In the genomic region with DNA sequence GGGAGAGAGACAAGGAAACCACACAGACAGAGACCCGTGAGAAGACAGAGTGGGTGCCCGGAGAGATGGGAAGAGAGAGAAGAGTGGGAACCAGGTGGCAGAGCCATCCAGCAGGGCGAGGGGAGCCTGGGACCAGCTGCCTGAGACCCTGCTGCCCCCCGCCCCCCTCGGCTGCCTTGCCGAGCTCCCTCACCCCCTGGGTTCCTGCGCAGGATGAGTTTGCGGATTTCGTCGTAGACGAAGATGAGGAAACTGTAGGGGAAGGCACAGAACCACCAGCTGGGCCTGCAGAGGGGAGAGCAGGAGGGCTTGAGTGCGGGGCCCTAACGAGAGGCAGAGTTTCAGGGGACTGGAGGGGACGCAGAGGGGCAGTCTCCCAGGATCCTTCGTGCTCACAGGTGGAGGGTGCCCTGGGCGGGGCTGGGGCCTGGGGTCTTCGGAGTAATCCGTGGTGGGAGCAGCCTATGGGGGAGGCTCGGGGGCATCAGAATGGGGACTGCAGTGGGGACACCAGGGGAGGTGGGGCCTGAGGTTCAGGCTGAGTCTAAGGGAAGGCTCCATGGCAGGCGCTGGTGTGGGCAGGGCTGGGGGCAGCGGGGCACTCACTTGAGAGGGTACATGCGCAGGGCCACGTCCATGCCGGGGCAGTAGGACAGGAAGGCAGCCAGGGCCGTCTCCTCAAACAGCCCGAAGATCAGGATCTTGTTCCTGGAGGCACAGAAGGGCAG, we compare ENCODE assay signal across 19 cellular contexts. TPM values are rescaled to one million over a fixed set of nuclear protein-coding genes. Genes with fewer than 3 reads are reported as not detected.
DNase-seq lines count a peak whose midpoint lies in the region; ATAC-seq, FAIRE-seq and TF ChIP-seq lines count a peak whose summit lies in the region.
"Had no signal": no experiment of that assay in that cellular context is flagged by ENCODE, and none has a peak within 500 bp of the region (broad histone marks: within the 10 kb centered on the region; RNA-seq: fewer than 3 reads in every experiment).

No MANE protein-coding gene starts in this region.

- H3K9me1 ChIP-seq in K562 (ENCODE audit: control insufficient read depth, insufficient read depth, low read length): no peaks in the 10 kb centered on the region

- H3K4me3 ChIP-seq in RWPE2 (ENCODE audit: severe bottlenecking) (no peak overlapping the region), K562 (no peak overlapping the region), upper lobe of right lung (no peak overlapping the region)
- H3K4me3 ChIP-seq in naive thymus-derived CD4-positive, alpha-beta T cell (ENCODE audit: low read length): no peak overlapping the region

- no peak for TF ChIP-seq POLR2A in K562 (conservative IDR thresholded peaks at IDR 0.05)

- WGBS in K562 (ENCODE audit: insufficient coverage, low coverage, missing lambda C conversion rate): 2% methylated on average over 20 of the region's 26 CpGs

- peaks cover 0 to 1% (median 0%) of the 10 kb centered on the region in 11 donors for H3K9me3 Mint-ChIP-seq in naive thymus-derived CD4-positive, alpha-beta T cell

- CTCF ChIA-PET in K562 (lab: Yijun Ruan, JAX; ENCODE audit: low intra/inter-chr PET ratio): no interaction called here
- CTCF ChIA-PET in naive thymus-derived CD4-positive, alpha-beta T cell (lab: Charles Lee): no interaction called here

- no peak for DNase-seq in RWPE2 (ENCODE audit: low spot score)
- no peak for DNase-seq in K562 (ENCODE audit: extremely low read depth in 1 of 4, low spot score in 3 of 4)
- no peak for DNase-seq in naive thymus-derived CD4-positive, alpha-beta T cell
- DNase-seq in upper lobe of right lung: no peak
- no peak for DNase-seq in anterior cingulate cortex (lab: John Stamatoyannopoulos, UW)
- DNase-seq: AML-193; DMS79 treated with DMSO at 0.1 percent for 48 hours; NCI-H1092 treated with DMSO at 0.1 percent for 48 hours; NCI-H146; NCI-H2029 treated with DMSO at 0.1 percent for 48 hours; NK-92 treated with Interleukin-12 subunit alpha and Interleukin-12 subunit beta, amount 100 ng/mL, for 24 hours; Right ventricle myocardium superior had no signal

- H3K36me3 Mint-ChIP-seq in naive thymus-derived CD4-positive, alpha-beta T cell: peaks cover 0 to 11% (median 0%) of the 10 kb centered on the region in 5 donors

- H3K27ac ChIP-seq in RWPE2 (ENCODE audit: poor library complexity, severe bottlenecking) (no peak overlapping the region), K562 (ENCODE audit: extremely low read depth, low read depth, low read length) (no peak overlapping the region), upper lobe of right lung (no peak overlapping the region)
- H3K27ac ChIP-seq in naive thymus-derived CD4-positive, alpha-beta T cell (ENCODE audit: low read depth, low read length): no peak overlapping the region
- H3K27ac ChIP-seq: C4-2B had no signal

- peaks cover 0 to 5% (median 0%) of the 10 kb centered on the region in 7 donors for H3K4me1 Mint-ChIP-seq in naive thymus-derived CD4-positive, alpha-beta T cell

- H3K27me3 ChIP-seq in RWPE2 (ENCODE audit: insufficient read depth, poor library complexity, severe bottlenecking) (no peaks in the 10 kb centered on the region), K562 (ENCODE audit: control insufficient read depth in 2 of 2, insufficient read depth in 2 of 2, low read length in 2 of 2) (peaks cover 37 to 54% of the 10 kb centered on the region in 2 experiments; a peak in 4 of 5 replicates), upper lobe of right lung (no peaks in the 10 kb centered on the region)
- H3K27me3 ChIP-seq in naive thymus-derived CD4-positive, alpha-beta T cell (ENCODE audit: control insufficient read depth in 2 of 2, insufficient read depth in 2 of 2, low read length in 2 of 2): no peaks in the 10 kb centered on the region

- intact Hi-C loops in K562 (cut with micrococcal nuclease) (no loop called here), upper lobe of right lung (cut with DNase I) (no loop called here)
- intact Hi-C loops in naive thymus-derived CD4-positive, alpha-beta T cell (cut with micrococcal nuclease): no loop called here

- no peaks in the 10 kb centered on the region for H3K36me3 ChIP-seq in RWPE2 (ENCODE audit: low read depth)
- no peaks in the 10 kb centered on the region for H3K36me3 ChIP-seq in K562 (ENCODE audit: control insufficient read depth, insufficient read depth, low read length)
- no peaks in the 10 kb centered on the region for H3K36me3 ChIP-seq in naive thymus-derived CD4-positive, alpha-beta T cell (ENCODE audit: control insufficient read depth in 2 of 3, insufficient read depth in 3 of 3, low read length in 3 of 3)
- no peaks in the 10 kb centered on the region for H3K36me3 ChIP-seq in upper lobe of right lung

- in situ Hi-C loops in K562 (cut with MboI): no loop called here

- peaks cover 10% of the 10 kb centered on the region for H4K20me1 ChIP-seq in K562 (replicated peaks; ENCODE audit: control insufficient read depth, insufficient read depth, low read length)

- TF ChIP-seq CTCF in RWPE2 (IDR thresholded peaks at IDR 0.05; ENCODE audit: poor library complexity, severe bottlenecking) (no peak), K562 (IDR thresholded peaks at IDR 0.05 in 2 of 3, conservative IDR thresholded peaks at IDR 0.05 in 1 of 3; ENCODE audit: insufficient read depth in 2 of 3, low read depth in 1 of 3, low read length in 3 of 3) (no peak), upper lobe of right lung (IDR thresholded peaks at IDR 0.05) (no peak)

- no TSS peak for BruUV-seq in K562 (replicated peaks; lab: Mats Ljungman, UMichigan)

- no peak overlapping the region for H2AFZ ChIP-seq in K562 (ENCODE audit: low read depth, low read length)

- H3K79me2 ChIP-seq in K562 (ENCODE audit: control insufficient read depth, insufficient read depth, low read length): no peaks in the 10 kb centered on the region

- H3K9me3 ChIP-seq in RWPE2 (ENCODE audit: severe bottlenecking) (no peaks in the 10 kb centered on the region), K562 (replicated peaks; ENCODE audit: control insufficient read depth, insufficient read depth, low read depth, low read length) (no peaks in the 10 kb centered on the region), upper lobe of right lung (no peaks in the 10 kb centered on the region)
- no peaks in the 10 kb centered on the region for H3K9me3 ChIP-seq in naive thymus-derived CD4-positive, alpha-beta T cell (ENCODE audit: control insufficient read depth in 2 of 3, low read length in 3 of 3)

- no peak for TF ChIP-seq EP300 in K562 (IDR thresholded peaks at IDR 0.05; ENCODE audit: low read length)

- no peak for TF ChIP-seq RAD21 in K562 (CRISPR knock-in tag; conservative IDR thresholded peaks at IDR 0.05 in 1 of 2, IDR thresholded peaks at IDR 0.05 in 1 of 2)

- peak overlapping the region in 1 of 2 experiments; percentile 68; a peak in 2 of 4 replicates for H3K9ac ChIP-seq in K562 (ENCODE audit: insufficient read depth in 1 of 2, low read depth in 2 of 2, low read length in 2 of 2)

- no peak for FAIRE-seq in K562 (lab: Jason Lieb, UNC)
- FAIRE-seq: G401.6, RCC 7860 had no signal

- H3K4me1 ChIP-seq in RWPE2 (ENCODE audit: insufficient read depth, poor library complexity, severe bottlenecking) (no peaks in the 10 kb centered on the region), K562 (replicated peaks in 1 of 2; ENCODE audit: control insufficient read depth in 2 of 2, insufficient read depth in 2 of 2, low read length in 2 of 2) (peaks cover 0 to 15% of the 10 kb centered on the region in 2 experiments; a peak in 2 of 5 replicates), upper lobe of right lung (no peaks in the 10 kb centered on the region)
- H3K4me1 ChIP-seq in naive thymus-derived CD4-positive, alpha-beta T cell (ENCODE audit: control insufficient read depth in 2 of 2, insufficient read depth in 2 of 2, low read length in 2 of 2): no peaks in the 10 kb centered on the region

- H3K27me3 Mint-ChIP-seq in naive thymus-derived CD4-positive, alpha-beta T cell: peaks cover 0 to 2% (median 0%) of the 10 kb centered on the region in 5 donors

- ATAC-seq in RWPE2 (ENCODE audit: low read depth) (0 out of 3 replicates have a peak, but pooled peaks have one; percentile 19), K562 (peak; percentile 71), upper lobe of right lung (peak; percentile 23), GM19455 (IDR thresholded peaks at IDR 0.05; ENCODE audit: unreplicated experiment) (no peak), HG02759 (IDR thresholded peaks at IDR 0.05; ENCODE audit: unreplicated experiment) (no peak)
- peak; percentile 67 for ATAC-seq in naive thymus-derived CD4-positive, alpha-beta T cell
- ATAC-seq: HCT116 had no signal

- H3K27ac Mint-ChIP-seq in naive thymus-derived CD4-positive, alpha-beta T cell: peak overlapping the region in 1 of 9 donors; percentile 16

- H3K4me3 Mint-ChIP-seq in naive thymus-derived CD4-positive, alpha-beta T cell: peak overlapping the region in 1 of 10 donors; percentile 41

- POLR2A ChIA-PET in K562 (lab: Yijun Ruan, JAX): no interaction called here
- POLR2A ChIA-PET in naive thymus-derived CD4-positive, alpha-beta T cell (lab: Charles Lee): no interaction called here

- no peak overlapping the region; the same call in 1 of the 2 replicates for H3K4me2 ChIP-seq in K562 (ENCODE audit: insufficient read depth, low read length)

RNA-seq across cellular contexts. Expression of gene RABAC1, which starts 8.1 kb away (rescaled TPM):
- total RNA-seq in K562 (2011; cell fraction: chromatin; rRNA removed; ENCODE audit: low replicate concordance): 19.9 and 51.2 TPM in 2 replicates
- total RNA-seq in K562 (2011; cell fraction: nucleolus; rRNA removed): 69.7 and 71.9 TPM in 2 replicates
- 51.7 and 54.7 TPM in 2 replicates for total RNA-seq in K562 (2011; cell fraction: nucleoplasm; rRNA removed)
- total RNA-seq in K562 (2014; rRNA removed) (24.5 and 32.7 TPM in 2 replicates), K562 (2014; rRNA removed; fragmentation: Illumina TruSeq; extraction: Trizol) (2.5 and 4.6 TPM in 2 replicates), K562 (2015; rRNA removed; fragmentation: Illumina TruSeq; extraction: Trizol) (7.1 and 7.2 TPM in 2 replicates), K562 (2021) (23.2 and 24.0 TPM in 2 replicates), upper lobe of right lung (134 TPM)
- polyA plus RNA-seq in K562 (2011; rRNA removed) (17.7 and 36.3 TPM in 2 replicates), K562 (2014; fragmentation: Illumina TruSeq; extraction: Trizol) (2.4 and 7.8 TPM in 2 replicates), K562 (2014; fragmentation: Nextera tagmentation; extraction: Ambion mirVana) (1 to 10 TPM; 5.2 to 9.3 TPM), K562 (2014; rRNA removed) (28.1 and 44.0 TPM in 2 replicates)
- polyA plus RNA-seq in K562 (2011; cell fraction: cytosol; rRNA removed): 84.6 and 116 TPM in 2 replicates
- 38.9 and 57.8 TPM in 2 replicates for polyA plus RNA-seq in K562 (2011; cell fraction: nucleus; rRNA removed)
- polyA plus RNA-seq in K562 (2012): 22.9 and 60.5 TPM in 2 replicates
- polyA minus RNA-seq in K562 (2011; rRNA and poly(A)+ RNA removed): 8.2 and 10.6 TPM in 2 replicates
- 7.3 and 10.4 TPM in 2 replicates for polyA minus RNA-seq in K562 (2011; cell fraction: cytosol; rRNA and poly(A)+ RNA removed)
- 12.3 and 23.0 TPM in 2 replicates for polyA minus RNA-seq in K562 (2011; cell fraction: nucleus; rRNA and poly(A)+ RNA removed)
- 10 to 100 TPM; 70.4 to 90.9 (median 78.1) TPM for total RNA-seq in naive thymus-derived CD4-positive, alpha-beta T cell
- polyA plus RNA-seq in naive thymus-derived CD4-positive, alpha-beta T cell: 100 to 1,000 TPM; 171 to 187 TPM

RNA-seq across cellular contexts. Expression of gene ATP1A3, which starts 26.8 kb away (rescaled TPM):
- total RNA-seq in K562 (2011; cell fraction: chromatin; rRNA removed; ENCODE audit: low replicate concordance): 0.35 and 2.3 TPM in 2 replicates
- total RNA-seq in K562 (2011; cell fraction: nucleolus; rRNA removed): 0.50 and 0.53 TPM in 2 replicates
- 0.37 TPM in 1 of 2 replicates, not detected in the other for total RNA-seq in K562 (2011; cell fraction: nucleoplasm; rRNA removed)
- 0.27 TPM in 1 of 2 replicates, not detected in the other for total RNA-seq in K562 (2014; rRNA removed)
- total RNA-seq in K562 (2014; rRNA removed; fragmentation: Illumina TruSeq; extraction: Trizol): 0.03 and 0.04 TPM in 2 replicates
- 0.15 TPM in 1 of 2 replicates, not detected in the other for total RNA-seq in K562 (2015; rRNA removed; fragmentation: Illumina TruSeq; extraction: Trizol)
- 0.56 and 1.0 TPM in 2 replicates for total RNA-seq in K562 (2021)
- polyA plus RNA-seq in K562 (2011; rRNA removed): 0.01 and 0.03 TPM in 2 replicates
- polyA plus RNA-seq in K562 (2011; cell fraction: cytosol; rRNA removed): 0.03 TPM in 1 of 2 replicates, not detected in the other
- polyA plus RNA-seq in K562 (2011; cell fraction: nucleus; rRNA removed): 0.13 TPM in 1 of 2 replicates, not detected in the other
- 0.62 and 1.7 TPM in 2 replicates for polyA plus RNA-seq in K562 (2012)
- 0.30 and 0.60 TPM in 2 replicates for polyA plus RNA-seq in K562 (2014; fragmentation: Illumina TruSeq; extraction: Trizol)
- polyA plus RNA-seq in K562 (2014; fragmentation: Nextera tagmentation; extraction: Ambion mirVana): not detected
- polyA plus RNA-seq in K562 (2014; rRNA removed): 0.07 and 0.11 TPM in 2 replicates
- 0.06 and 0.11 TPM in 2 replicates for polyA minus RNA-seq in K562 (2011; rRNA and poly(A)+ RNA removed)
- 0.19 TPM in 1 of 2 replicates, not detected in the other for polyA minus RNA-seq in K562 (2011; cell fraction: cytosol; rRNA and poly(A)+ RNA removed)
- 0.40 TPM in 1 of 2 replicates, not detected in the other for polyA minus RNA-seq in K562 (2011; cell fraction: nucleus; rRNA and poly(A)+ RNA removed)
- total RNA-seq in naive thymus-derived CD4-positive, alpha-beta T cell: 1 to 10 TPM; 1.3 to 5.0 (median 2.9) TPM
- 1 to 10 TPM in 1 of 2 donors, under 1 TPM in 1; 0.54 to 2.7 TPM for polyA plus RNA-seq in naive thymus-derived CD4-positive, alpha-beta T cell
- not detected for total RNA-seq in upper lobe of right lung

RNA-seq across cellular contexts. Expression of gene ERFL, which starts 39.0 kb away (rescaled TPM):
- total RNA-seq in K562 (2011; cell fraction: chromatin; rRNA removed; ENCODE audit: low replicate concordance): 0.63 and 1.7 TPM in 2 replicates
- 0.79 and 1.3 TPM in 2 replicates for total RNA-seq in K562 (2011; cell fraction: nucleolus; rRNA removed)
- 0.73 and 1.1 TPM in 2 replicates for total RNA-seq in K562 (2011; cell fraction: nucleoplasm; rRNA removed)
- total RNA-seq in K562 (2014; rRNA removed) (0.16 and 0.32 TPM in 2 replicates), K562 (2014; rRNA removed; fragmentation: Illumina TruSeq; extraction: Trizol) (0.10 TPM in 1 of 2 replicates, not detected in the other), K562 (2015; rRNA removed; fragmentation: Illumina TruSeq; extraction: Trizol) (0.11 TPM in 1 of 2 replicates, not detected in the other), K562 (2021) (0.67 and 0.75 TPM in 2 replicates), upper lobe of right lung (0.43 TPM)
- polyA plus RNA-seq in K562 (2011; rRNA removed) (0.07 and 0.32 TPM in 2 replicates), K562 (2014; fragmentation: Illumina TruSeq; extraction: Trizol) (0.31 and 0.50 TPM in 2 replicates), K562 (2014; fragmentation: Nextera tagmentation; extraction: Ambion mirVana) (not detected), K562 (2014; rRNA removed) (0.31 and 0.33 TPM in 2 replicates)
- 0.22 and 0.25 TPM in 2 replicates for polyA plus RNA-seq in K562 (2011; cell fraction: cytosol; rRNA removed)
- 2.9 and 3.3 TPM in 2 replicates for polyA plus RNA-seq in K562 (2011; cell fraction: nucleus; rRNA removed)
- 0.76 and 0.94 TPM in 2 replicates for polyA plus RNA-seq in K562 (2012)
- polyA minus RNA-seq in K562 (2011; rRNA and poly(A)+ RNA removed): not detected in 2 replicates
- polyA minus RNA-seq in K562 (2011; cell fraction: cytosol; rRNA and poly(A)+ RNA removed): not detected in 2 replicates
- 0.40 and 0.67 TPM in 2 replicates for polyA minus RNA-seq in K562 (2011; cell fraction: nucleus; rRNA and poly(A)+ RNA removed)
- 10 to 100 TPM in 2 of 5 experiments, 1 to 10 TPM in 3; 3.0 to 15.0 (median 8.0) TPM for total RNA-seq in naive thymus-derived CD4-positive, alpha-beta T cell
- polyA plus RNA-seq in naive thymus-derived CD4-positive, alpha-beta T cell: not detected
- total RNA-seq: NCI-H460, Right ventricle myocardium superior had no signal

Comparison
In these comparisons a context has a peak if more than half of its experiments do, and no peak if none do; other contexts are left out.
1. ATAC-seq: peak in RWPE2 (single experiment), K562 (single experiment), naive thymus-derived CD4-positive, alpha-beta T cell (single experiment) and upper lobe of right lung (single experiment); none in GM19455 (single experiment) and HG02759 (single experiment).